17 cellular contexts compared by ENCODE assay signal in the genomic region with DNA sequence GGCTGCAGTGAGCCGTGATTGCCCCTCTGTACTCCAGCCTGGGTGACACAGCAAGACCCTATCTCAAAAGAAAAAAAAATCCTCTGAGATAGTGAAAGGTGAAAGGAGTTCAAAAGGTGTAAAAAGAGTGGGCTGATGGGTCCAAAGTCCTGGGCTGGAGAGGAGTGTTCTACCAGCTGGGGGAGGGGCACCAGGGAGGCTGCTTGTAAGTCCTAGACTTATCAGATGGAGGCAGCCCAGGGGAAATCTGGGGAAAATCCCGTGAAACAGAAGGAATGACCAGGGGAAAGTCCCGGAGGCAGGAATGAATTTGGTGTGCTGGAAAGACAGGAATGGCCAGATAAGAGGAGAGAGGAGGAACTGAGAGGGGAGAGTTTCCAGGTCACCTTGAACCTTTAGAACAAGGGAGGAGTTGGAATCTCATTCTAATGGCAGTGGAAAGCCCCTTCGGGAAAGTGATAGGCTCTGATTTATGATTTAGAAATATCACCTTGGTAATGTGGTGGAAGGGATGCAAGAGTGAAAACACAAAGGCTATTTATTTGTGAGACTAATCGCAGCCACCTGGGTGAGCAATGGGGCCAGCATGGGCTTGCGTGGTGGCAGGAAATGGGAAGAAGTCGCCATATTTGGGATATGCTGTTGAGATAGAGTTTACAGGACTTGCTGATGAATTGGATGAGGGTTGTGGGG. TPM values are rescaled to one million over a fixed set of nuclear protein-coding genes. Genes with fewer than 3 reads are reported as not detected.
DNase-seq lines count a peak whose midpoint lies in the region; ATAC-seq, FAIRE-seq and TF ChIP-seq lines count a peak whose summit lies in the region.
"Had no signal": no experiment of that assay in that cellular context is flagged by ENCODE, and none has a peak within 500 bp of the region (broad histone marks: within the 10 kb centered on the region; RNA-seq: fewer than 3 reads in every experiment).

No MANE protein-coding gene starts in this region.

- H3K4me3 ChIP-seq in WERI-Rb-1 (ENCODE audit: low read depth, low read length) (no peak overlapping the region), Karpas-422 (ENCODE audit: low read length) (no peak overlapping the region)
- H3K4me3 ChIP-seq: tibial nerve had no signal

- H3K4me2 ChIP-seq in Karpas-422 (ENCODE audit: low read depth, low read length, poor library complexity, severe bottlenecking), result no peak overlapping the region

- H3K9me3 ChIP-seq in WERI-Rb-1 (ENCODE audit: severe bottlenecking), result no peaks in the 10 kb centered on the region
- no peaks in the 10 kb centered on the region for H3K9me3 ChIP-seq in Karpas-422 (ENCODE audit: low read length)
- H3K9me3 ChIP-seq: tibial nerve had no signal

- H3K79me2 ChIP-seq in Karpas-422 (ENCODE audit: low read length), result no peaks in the 10 kb centered on the region

- H2AFZ ChIP-seq in Karpas-422 (ENCODE audit: low read length), result no peak overlapping the region

- H3K9me2 ChIP-seq in Karpas-422 (replicated peaks; ENCODE audit: insufficient read depth, low read length), result no peaks in the 10 kb centered on the region

- TF ChIP-seq CTCF in WERI-Rb-1 (IDR thresholded peaks at IDR 0.05; ENCODE audit: low read depth, low read length), result no peak

- peak; percentile 10 for DNase-seq in WERI-Rb-1
- DNase-seq in islet precursor cell, result peak; percentile 85
- peak; percentile 33 for DNase-seq in renal cortical epithelial cell (ENCODE audit: low read depth)
- DNase-seq in Karpas-422, result no peak
- DNase-seq in frontal cortex (ENCODE audit: low spot score in 2 of 2), result no peak
- DNase-seq in NCI-H2107 (lab: John Stamatoyannopoulos, UW), result no peak
- no peak for DNase-seq in putamen (ENCODE audit: low spot score)
- DNase-seq: activated T-cell treated with anti-CD3 and anti-CD28 coated beads for 4 hours; NCI-H1436 treated with DMSO at 0.1 percent for 48 hours; NCI-H510A; retina; stimulated activated CD4-positive, alpha-beta T cell treated with anti-CD3 and anti-CD28 coated beads, Interleukin-2, amount 100 ng/mL, for 24 hours; T-cell had no signal

- no peaks in the 10 kb centered on the region for H3K27me3 ChIP-seq in WERI-Rb-1 (ENCODE audit: insufficient read depth, low read depth, severe bottlenecking)
- H3K27me3 ChIP-seq in Karpas-422 (ENCODE audit: low read length), result no peaks in the 10 kb centered on the region
- H3K27me3 ChIP-seq: tibial nerve had no signal

- FAIRE-seq in frontal cortex (lab: Jason Lieb, UNC), result no peak
- FAIRE-seq: islet of Langerhans had no signal

- H4K20me1 ChIP-seq in Karpas-422 (ENCODE audit: insufficient read depth, low read depth, low read length), result no peaks in the 10 kb centered on the region

- no peak overlapping the region for H3K9ac ChIP-seq in Karpas-422 (ENCODE audit: low read length)

- no peaks in the 10 kb centered on the region for H3K36me3 ChIP-seq in WERI-Rb-1
- H3K36me3 ChIP-seq in Karpas-422 (ENCODE audit: insufficient read depth, low read length), result no peaks in the 10 kb centered on the region

- no peak overlapping the region for H3K27ac ChIP-seq in WERI-Rb-1
- no peak overlapping the region for H3K27ac ChIP-seq in Karpas-422 (ENCODE audit: low read length)

- H3K4me1 ChIP-seq in Karpas-422 (ENCODE audit: low read length), result peaks cover 18% of the 10 kb centered on the region

- ATAC-seq in GM18511 (IDR thresholded peaks at IDR 0.05; ENCODE audit: unreplicated experiment), result peak; percentile 41
- ATAC-seq: activated CD4-positive, CD25-positive, alpha-beta regulatory T cell treated with anti-CD3 and anti-CD28 coated beads, Interleukin-2, amount 50 U/mL, for 24 hours; T-cell had no signal

RNA-seq across cellular contexts. Expression of a gene that starts 23.4 kb away (rescaled TPM):
- total RNA-seq in renal cortical epithelial cell (99.5 and 116 TPM in 2 replicates), frontal cortex (137 TPM)
- 39.3 and 61.5 TPM in 2 replicates for total RNA-seq in Karpas-422 (2014; rRNA removed; shearing (Covaris generic); ENCODE audit: low replicate concordance)

Comparison
In these comparisons a context has a peak if more than half of its experiments do, and no peak if none do; other contexts are left out.
1. DNase-seq: peak in WERI-Rb-1 (single experiment), islet precursor cell (single experiment) and renal cortical epithelial cell (single experiment); none in Karpas-422 (single experiment), frontal cortex (0 of 2), NCI-H2107 (single experiment) and putamen (single experiment).